In genomic region chr1:225735252-225736149, GRCh38 we compare ENCODE assay signal across 9 cellular contexts. TPM values are rescaled to one million over a fixed set of nuclear protein-coding genes. Genes with fewer than 3 reads are reported as not detected.
A peak's percentile ranks its signal among the peaks of the same experiment; 100 is the strongest.
DNase-seq lines count a peak whose midpoint lies in the region; TF ChIP-seq lines count a peak whose summit lies in the region.
"Had no signal": no experiment of that assay in that cellular context is flagged by ENCODE, and none has a peak within 500 bp of the region (broad histone marks: within the 10 kb centered on the region; RNA-seq: fewer than 3 reads in every experiment).

No MANE protein-coding gene starts in this region.

- H3K4me3 ChIP-seq in kidney epithelial cell (ENCODE audit: low read depth, low read length), result no peak overlapping the region
- no peak overlapping the region for H3K4me3 ChIP-seq in subcutaneous abdominal adipose tissue (ENCODE audit: low read depth in 1 of 5, low read length in 5 of 5)

- TF ChIP-seq CTCF in kidney epithelial cell (IDR thresholded peaks at IDR 0.05; ENCODE audit: insufficient read depth, low read length, poor library complexity, severe bottlenecking), result no peak

- H3K9me3 ChIP-seq in subcutaneous abdominal adipose tissue (ENCODE audit: control insufficient read depth in 5 of 5, low read length in 5 of 5), result no peaks in the 10 kb centered on the region

- peak overlapping the region; percentile 63 for H3K27ac ChIP-seq in subcutaneous abdominal adipose tissue (ENCODE audit: low read depth, low read length)

- H3K4me1 ChIP-seq in subcutaneous abdominal adipose tissue (ENCODE audit: control insufficient read depth in 5 of 5, insufficient read depth in 5 of 5, low read length in 5 of 5), result peaks cover 13 to 27% (median 26%) of the 10 kb centered on the region in 5 donors

- H3K9ac ChIP-seq in subcutaneous abdominal adipose tissue (ENCODE audit: low read length in 5 of 5), result no peak overlapping the region

- H3K27me3 ChIP-seq in kidney epithelial cell (ENCODE audit: control insufficient read depth, insufficient read depth, low read length) (no peaks in the 10 kb centered on the region), subcutaneous abdominal adipose tissue (ENCODE audit: control insufficient read depth in 5 of 5, insufficient read depth in 4 of 5, low read length in 5 of 5) (no peaks in the 10 kb centered on the region)

- DNase-seq in HS-27A (ENCODE audit: low read depth) (peak; percentile 94), amniotic epithelial cell (ENCODE audit: low read depth) (peak; percentile 98), kidney epithelial cell (ENCODE audit: low read depth) (peak; percentile 99), NCI-H128 (lab: John Stamatoyannopoulos, UW; ENCODE audit: unreplicated experiment) (no peak), globus pallidus (ENCODE audit: low spot score) (no peak), GM19238 (ENCODE audit: insufficient read length, low spot score) (no peak)
- DNase-seq in activated CD4-positive, alpha-beta T cell treated with anti-CD3 and anti-CD28 coated beads, Interleukin-2, amount 50 U/mL, for 48 hours, result no peak
- DNase-seq: activated naive CD4-positive, alpha-beta T cell treated with anti-CD3 and anti-CD28 coated beads, Interleukin-2, amount 10 ng/mL, durations not matched to agents 7 days and 5 days had no signal

- no peaks in the 10 kb centered on the region for H3K36me3 ChIP-seq in kidney epithelial cell (ENCODE audit: control insufficient read depth, insufficient read depth, low read length)
- no peaks in the 10 kb centered on the region for H3K36me3 ChIP-seq in subcutaneous abdominal adipose tissue (ENCODE audit: control insufficient read depth in 5 of 5, insufficient read depth in 5 of 5, low read length in 5 of 5)

RNA-seq across cellular contexts. Expression of gene SRP9, which starts 42.1 kb away (rescaled TPM):
- total RNA-seq in kidney epithelial cell, result 316 and 344 TPM in 2 replicates

Comparison
In these comparisons a context has a peak if more than half of its experiments do, and no peak if none do; other contexts are left out.
1. DNase-seq: peak in HS-27A (single experiment), amniotic epithelial cell (single experiment) and kidney epithelial cell (single experiment); none in NCI-H128 (single experiment), activated CD4-positive, alpha-beta T cell treated with anti-CD3 and anti-CD28 coated beads, Interleukin-2, amount 50 U/mL, for 48 hours (0 of 2), globus pallidus (single experiment) and GM19238 (single experiment).